In the genomic region with DNA sequence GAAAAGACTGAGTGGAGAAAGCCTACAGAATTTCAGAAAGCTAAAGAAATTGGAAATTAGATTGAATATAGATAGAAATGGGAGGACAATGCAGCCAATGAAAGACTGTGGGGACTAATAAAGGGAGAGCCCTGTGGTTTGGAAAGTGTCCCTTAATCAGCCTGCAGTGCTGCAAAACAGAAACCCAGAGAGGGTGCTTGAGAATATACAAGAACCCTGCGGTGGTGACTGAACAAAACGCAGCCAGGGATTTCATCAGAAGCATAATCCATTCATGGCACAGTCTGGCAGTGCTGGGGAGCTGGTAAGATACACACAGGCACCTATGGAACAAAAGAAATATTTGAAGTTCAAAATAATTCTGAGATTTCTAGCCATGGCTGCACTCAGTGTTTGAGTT, we compare ENCODE assay signal across 9 cellular contexts. TPM values are rescaled to one million over a fixed set of nuclear protein-coding genes. Genes with fewer than 3 reads are reported as not detected.
DNase-seq lines count a peak whose midpoint lies in the region; ATAC-seq and TF ChIP-seq lines count a peak whose summit lies in the region.
"Had no signal": no experiment of that assay in that cellular context is flagged by ENCODE, and none has a peak within 500 bp of the region (broad histone marks: within the 10 kb centered on the region; RNA-seq: fewer than 3 reads in every experiment).

No MANE protein-coding gene starts in this region.

- H3K27me3 Mint-ChIP-seq in activated CD8-positive, alpha-beta memory T cell treated with anti-CD3 and anti-CD28 coated beads, Interleukin-2, amount 10 ng/mL, durations not matched to agents 7 days and 5 days: no peaks in the 10 kb centered on the region

- peak; percentile 65 for ATAC-seq in activated CD8-positive, alpha-beta memory T cell treated with anti-CD3 and anti-CD28 coated beads, Interleukin-2, amount 10 ng/mL, durations not matched to agents 7 days and 5 days
- ATAC-seq in mucosa of descending colon: no peak

- no peaks in the 10 kb centered on the region for H3K9me3 Mint-ChIP-seq in activated CD8-positive, alpha-beta memory T cell treated with anti-CD3 and anti-CD28 coated beads, Interleukin-2, amount 10 ng/mL, durations not matched to agents 7 days and 5 days (ENCODE audit: low read depth)

- no peak for TF ChIP-seq CTCF in epithelial cell of esophagus (IDR thresholded peaks at IDR 0.05; ENCODE audit: insufficient read depth, low read depth, low read length, missing control alignments)
- TF ChIP-seq CTCF in RWPE1 (conservative IDR thresholded peaks at IDR 0.05; ENCODE audit: low read depth): no peak
- no peak for TF ChIP-seq CTCF in mucosa of descending colon (IDR thresholded peaks at IDR 0.05)

- intact Hi-C loops in mucosa of descending colon (cut with DNase I, micrococcal nuclease): no loop called here

- H3K27ac Mint-ChIP-seq in activated CD8-positive, alpha-beta memory T cell treated with anti-CD3 and anti-CD28 coated beads, Interleukin-2, amount 10 ng/mL, durations not matched to agents 7 days and 5 days: peak overlapping the region; percentile 51

- peaks cover 58% of the 10 kb centered on the region for H3K4me1 Mint-ChIP-seq in activated CD8-positive, alpha-beta memory T cell treated with anti-CD3 and anti-CD28 coated beads, Interleukin-2, amount 10 ng/mL, durations not matched to agents 7 days and 5 days

- no peaks in the 10 kb centered on the region for H3K36me3 ChIP-seq in mucosa of descending colon (ENCODE audit: low read depth)
- H3K36me3 ChIP-seq: left ventricle myocardium inferior had no signal

- H3K27ac ChIP-seq in substantia nigra (ENCODE audit: low read depth, low read length, poor library complexity, severe bottlenecking): peak overlapping the region; percentile 66
- no peak overlapping the region for H3K27ac ChIP-seq in RWPE1
- H3K27ac ChIP-seq: left ventricle myocardium inferior had no signal

- H3K9me3 ChIP-seq in mucosa of descending colon: no peaks in the 10 kb centered on the region
- H3K9me3 ChIP-seq: left ventricle myocardium inferior had no signal

- CTCF ChIA-PET in activated CD8-positive, alpha-beta memory T cell treated with anti-CD3 and anti-CD28 coated beads, Interleukin-2, amount 10 ng/mL, durations not matched to agents 7 days and 5 days (lab: Charles Lee): no interaction called here
- CTCF ChIA-PET in RWPE1 (lab: Yijun Ruan, JAX): interaction anchor here (0.7 to 0.9 kb wide), 2 partner anchors 19 to 177 kb away, joined by 3 read pairs; a partner anchor contains a TSS

- peak overlapping the region; percentile 24 for H3K4me3 Mint-ChIP-seq in activated CD8-positive, alpha-beta memory T cell treated with anti-CD3 and anti-CD28 coated beads, Interleukin-2, amount 10 ng/mL, durations not matched to agents 7 days and 5 days

- POLR2A ChIA-PET in RWPE1 (lab: Yijun Ruan, JAX; ENCODE audit: low non-redundant PET): no interaction called here

- no peak overlapping the region for H3K4me3 ChIP-seq in epithelial cell of esophagus (ENCODE audit: low read length)
- H3K4me3 ChIP-seq in mucosa of descending colon: no peak overlapping the region
- H3K4me3 ChIP-seq: left ventricle myocardium inferior had no signal

- DNase-seq in activated CD8-positive, alpha-beta memory T cell treated with anti-CD3 and anti-CD28 coated beads, Interleukin-2, amount 10 ng/mL, durations not matched to agents 7 days and 5 days: peak; percentile 63
- DNase-seq in activated CD8-positive, alpha-beta memory T cell treated with anti-CD3 and anti-CD28 coated beads, Interleukin-2, amount 50 U/mL, for 48 hours: no peak
- DNase-seq in NCI-H774 (lab: John Stamatoyannopoulos, UW): peak; percentile 61
- DNase-seq in epithelial cell of esophagus (ENCODE audit: low read depth): peak; percentile 50
- DNase-seq in substantia nigra (lab: John Stamatoyannopoulos, UW): peak in 13 of 49 donors; percentile 8 to 31 (median 16)
- DNase-seq in RWPE1 (ENCODE audit: low spot score): no peak
- DNase-seq in mucosa of descending colon: no peak
- no peak for DNase-seq in NCI-H526 treated with DMSO at 0.1 percent for 48 hours (lab: John Stamatoyannopoulos, UW)
- DNase-seq: left ventricle myocardium inferior had no signal

- peaks cover 14% of the 10 kb centered on the region for H3K36me3 Mint-ChIP-seq in activated CD8-positive, alpha-beta memory T cell treated with anti-CD3 and anti-CD28 coated beads, Interleukin-2, amount 10 ng/mL, durations not matched to agents 7 days and 5 days

- no peaks in the 10 kb centered on the region for H3K4me1 ChIP-seq in mucosa of descending colon (ENCODE audit: low read depth)
- H3K4me1 ChIP-seq: left ventricle myocardium inferior had no signal

RNA-seq across cellular contexts. Expression of a gene that starts 19.1 kb away (rescaled TPM):
- 10 to 100 TPM; 22.0 to 23.3 TPM for total RNA-seq in activated CD8-positive, alpha-beta memory T cell treated with anti-CD3 and anti-CD28 coated beads, Interleukin-2, amount 10 ng/mL, durations not matched to agents 7 days and 5 days
- total RNA-seq in mucosa of descending colon: 1 to 10 TPM; 6.4 to 8.3 (median 6.6) TPM

RNA-seq across cellular contexts. Expression of a gene that starts 41.4 kb away (rescaled TPM):
- total RNA-seq in activated CD8-positive, alpha-beta memory T cell treated with anti-CD3 and anti-CD28 coated beads, Interleukin-2, amount 10 ng/mL, durations not matched to agents 7 days and 5 days: not detected
- not detected for total RNA-seq in mucosa of descending colon
- total RNA-seq: left ventricle myocardium inferior had no signal

Comparison
In these comparisons a context has a peak if more than half of its experiments do, and no peak if none do; other contexts are left out.
1. DNase-seq: peak in activated CD8-positive, alpha-beta memory T cell treated with anti-CD3 and anti-CD28 coated beads, Interleukin-2, amount 10 ng/mL, durations not matched to agents 7 days and 5 days (single experiment), NCI-H774 (single experiment) and epithelial cell of esophagus (single experiment); none in activated CD8-positive, alpha-beta memory T cell treated with anti-CD3 and anti-CD28 coated beads, Interleukin-2, amount 50 U/mL, for 48 hours (single experiment), RWPE1 (single experiment), mucosa of descending colon (0 of 3) and NCI-H526 treated with DMSO at 0.1 percent for 48 hours (single experiment).